In genomic region chr9:83451308-83451707, GRCh38 we compare ENCODE assay signal across 19 cellular contexts.
DNase-seq lines count a peak whose midpoint lies in the region; ATAC-seq and TF ChIP-seq lines count a peak whose summit lies in the region.
"Had no signal": no experiment of that assay in that cellular context is flagged by ENCODE, and none has a peak within 500 bp of the region (broad histone marks: within the 10 kb centered on the region; RNA-seq: fewer than 3 reads in every experiment).

No MANE protein-coding gene starts in this region.

- H3K4me1 ChIP-seq in HEK293 (ENCODE audit: control insufficient read depth, insufficient read depth, low read length) (no peaks in the 10 kb centered on the region), Peyer's patch (no peaks in the 10 kb centered on the region)
- H3K4me1 ChIP-seq: lower lobe of right lung had no signal

- no peak for ATAC-seq in activated CD4-positive, CD25-positive, alpha-beta regulatory T cell treated with anti-CD3 and anti-CD28 coated beads, Interleukin-2, amount 50 U/mL, for 24 hours
- no peak for ATAC-seq in HG03354 (IDR thresholded peaks at IDR 0.05; ENCODE audit: poor library complexity, severe bottlenecking, unreplicated experiment)
- ATAC-seq: lower lobe of right lung had no signal

- peak overlapping the region in 2 of 3 experiments; percentile 31 to 83 for H3K27ac Mint-ChIP-seq in nephron
- H3K27ac Mint-ChIP-seq: stimulated activated naive CD8-positive, alpha-beta T cell treated with anti-CD3 and anti-CD28 coated beads, Interleukin-15, Interleukin-2, amounts not matched to agents 100 ng/mL and 50 ng/mL, for 24 hours had no signal

- H3K9me3 ChIP-seq in HEK293 (ENCODE audit: control insufficient read depth, insufficient read depth, low read depth, low read length) (no peaks in the 10 kb centered on the region), Peyer's patch (no peaks in the 10 kb centered on the region)
- H3K9me3 ChIP-seq: lower lobe of right lung, transverse colon had no signal

- no peaks in the 10 kb centered on the region for H3K27me3 ChIP-seq in Peyer's patch
- H3K27me3 ChIP-seq: transverse colon had no signal

- DNase-seq in NCI-H345 (lab: John Stamatoyannopoulos, UW) (peak; percentile 2), NCI-H345 treated with DMSO at 0.1 percent for 48 hours (lab: John Stamatoyannopoulos, UW; ENCODE audit: unreplicated experiment) (no peak), NCI-H774 (lab: John Stamatoyannopoulos, UW) (peak; percentile 47), Peyer's patch (no peak)
- DNase-seq: ACHN; amygdala; effector CD8-positive, alpha-beta T cell; EL; HCEC 1CT; lower lobe of right lung; NCI-H1694; SW 1271; transverse colon had no signal

- H3K4me3 ChIP-seq in HEK293 (ENCODE audit: low read depth, low read length) (no peak overlapping the region), Peyer's patch (no peak overlapping the region)
- H3K4me3 ChIP-seq: lower lobe of right lung, transverse colon had no signal

- TF ChIP-seq POLR2A in Peyer's patch (IDR thresholded peaks at IDR 0.05), result no peak

- CTCF ChIA-PET in HEK293 (lab: Yijun Ruan, JAX), result interaction anchor here (0.5 to 0.7 kb wide), 2 partner anchors 12 to 170 kb away, joined by 3 read pairs; no protein-coding TSS in a partner anchor

- peaks cover 6% of the 10 kb centered on the region for H3K36me3 Mint-ChIP-seq in nephron (ENCODE audit: low read depth)

- TF ChIP-seq CTCF in HEK293 (tag by site-specific recombination; IDR thresholded peaks at IDR 0.05) (no peak), nephron (IDR thresholded peaks at IDR 0.05; ENCODE audit: unreplicated experiment in 3 of 3) (no peak), Peyer's patch (IDR thresholded peaks at IDR 0.05) (no peak)

- H3K36me3 ChIP-seq in HEK293 (ENCODE audit: control insufficient read depth in 2 of 2, insufficient read depth in 1 of 2, low read length in 2 of 2), result no peaks in the 10 kb centered on the region
- H3K36me3 ChIP-seq in Peyer's patch, result no peaks in the 10 kb centered on the region
- H3K36me3 ChIP-seq: lower lobe of right lung, transverse colon had no signal

- H3K9me3 Mint-ChIP-seq in nephron, result peaks cover 2% of the 10 kb centered on the region
- H3K9me3 Mint-ChIP-seq: stimulated activated naive CD8-positive, alpha-beta T cell treated with anti-CD3 and anti-CD28 coated beads, Interleukin-15, Interleukin-2, amounts not matched to agents 100 ng/mL and 50 ng/mL, for 24 hours had no signal

- H3K4me1 Mint-ChIP-seq in nephron, result peaks cover 17% of the 10 kb centered on the region

- H3K4me3 Mint-ChIP-seq in nephron, result no peak overlapping the region
- H3K4me3 Mint-ChIP-seq: stimulated activated naive CD8-positive, alpha-beta T cell treated with anti-CD3 and anti-CD28 coated beads, Interleukin-15, Interleukin-2, amounts not matched to agents 100 ng/mL and 50 ng/mL, for 24 hours had no signal

- no peaks in the 10 kb centered on the region for H3K27me3 Mint-ChIP-seq in nephron (ENCODE audit: low read depth)
- H3K27me3 Mint-ChIP-seq: stimulated activated naive CD8-positive, alpha-beta T cell treated with anti-CD3 and anti-CD28 coated beads, Interleukin-15, Interleukin-2, amounts not matched to agents 100 ng/mL and 50 ng/mL, for 24 hours had no signal

- POLR2A ChIA-PET in HEK293 (lab: Yijun Ruan, JAX), result no interaction called here

- H3K27ac ChIP-seq in HEK293 (ENCODE audit: extremely low read depth, low read depth, low read length), result no peak overlapping the region
- no peak overlapping the region for H3K27ac ChIP-seq in Peyer's patch
- H3K27ac ChIP-seq: lower lobe of right lung, parathyroid adenoma, transverse colon had no signal

TF ChIP-seq in HEK293, 187 proteins besides CTCF, POLR2A, EP300 and RAD21:
- no peak for TF ChIP-seq ZFP41 (tag by site-specific recombination; IDR thresholded peaks at IDR 0.05; ENCODE audit: borderline replicate concordance)
- TF ChIP-seq TCF7L2 (IDR thresholded peaks at IDR 0.05; ENCODE audit: borderline replicate concordance, low read depth, low read length), result no peak
- TF ChIP-seq ZFHX2 (tag by site-specific recombination; conservative IDR thresholded peaks at IDR 0.05), result no peak
- no peak for TF ChIP-seq ZSCAN23 (tag by site-specific recombination; IDR thresholded peaks at IDR 0.05)
- TF ChIP-seq, protein P1, sequence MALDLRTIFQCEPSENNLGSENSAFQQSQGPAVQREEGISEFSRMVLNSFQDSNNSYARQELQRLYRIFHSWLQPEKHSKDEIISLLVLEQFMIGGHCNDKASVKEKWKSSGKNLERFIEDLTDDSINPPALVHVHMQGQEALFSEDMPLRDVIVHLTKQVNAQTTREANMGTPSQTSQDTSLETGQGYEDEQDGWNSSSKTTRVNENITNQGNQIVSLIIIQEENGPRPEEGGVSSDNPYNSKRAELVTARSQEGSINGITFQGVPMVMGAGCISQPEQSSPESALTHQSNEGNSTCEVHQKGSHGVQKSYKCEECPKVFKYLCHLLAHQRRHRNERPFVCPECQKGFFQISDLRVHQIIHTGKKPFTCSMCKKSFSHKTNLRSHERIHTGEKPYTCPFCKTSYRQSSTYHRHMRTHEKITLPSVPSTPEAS (tag by site-specific recombination; IDR thresholded peaks at IDR 0.05), result peak; percentile 81
TF ChIP-seq in HEK293: peak in this region for 1.

Comparison
In these comparisons a context has a peak if more than half of its experiments do, and no peak if none do; other contexts are left out.
1. DNase-seq: peak in NCI-H345 (single experiment) and NCI-H774 (single experiment); none in NCI-H345 treated with DMSO at 0.1 percent for 48 hours (single experiment) and Peyer's patch (0 of 3).